ENCODE assay signal across 22 cellular contexts in the genomic region with DNA sequence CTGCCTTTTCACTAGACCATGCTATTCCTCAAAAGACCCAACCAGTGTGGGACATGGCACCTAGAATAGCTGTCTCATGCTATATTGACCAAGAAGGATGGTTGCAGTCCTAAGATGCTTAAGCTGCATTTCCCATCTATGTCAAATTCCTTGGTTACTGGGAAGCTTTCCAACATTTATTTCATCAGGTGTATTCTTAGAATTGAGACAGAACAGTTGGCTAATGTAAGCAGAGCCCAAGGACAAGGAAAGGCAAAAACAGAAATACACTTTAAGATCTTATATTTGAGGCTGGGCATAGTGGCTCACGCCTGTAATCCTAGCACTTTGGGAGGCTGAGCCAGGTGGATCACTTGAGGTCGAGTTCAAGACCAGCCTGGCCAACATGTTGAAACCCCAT. TPM values are rescaled to one million over a fixed set of nuclear protein-coding genes. Genes with fewer than 3 reads are reported as not detected.
A peak's percentile ranks its signal among the peaks of the same experiment; 100 is the strongest.
DNase-seq lines count a peak whose midpoint lies in the region; ATAC-seq and TF ChIP-seq lines count a peak whose summit lies in the region.
"Had no signal": no experiment of that assay in that cellular context is flagged by ENCODE, and none has a peak within 500 bp of the region (broad histone marks: within the 10 kb centered on the region; RNA-seq: fewer than 3 reads in every experiment).

No MANE protein-coding gene starts in this region.

- H3K27ac Mint-ChIP-seq in natural killer cell treated with Interleukin-12 subunit alpha and Interleukin-12 subunit beta and Interleukin-15 and Interleukin-18, amount 100 ng/mL, for 72 hours: peak overlapping the region; percentile 14 to 42
- H3K27ac Mint-ChIP-seq: activated naive CD8-positive, alpha-beta T cell treated with anti-CD3 and anti-CD28 coated beads, Interleukin-2, amount 50 U/mL, for 24 hours; CD4-positive, alpha-beta T cell had no signal

- no peaks in the 10 kb centered on the region for H3K27me3 ChIP-seq in PC-9 (ENCODE audit: insufficient read depth, low read depth)
- no peaks in the 10 kb centered on the region for H3K27me3 ChIP-seq in A673 (replicated peaks; ENCODE audit: insufficient read depth, low read depth, low read length, poor library complexity)
- H3K27me3 ChIP-seq: pancreas, transverse colon had no signal

- BruUV-seq in PC-9 (replicated peaks; lab: Mats Ljungman, UMichigan) (no TSS peak), A673 (replicated peaks; lab: Mats Ljungman, UMichigan) (no TSS peak)

- H3K4me3 Mint-ChIP-seq in natural killer cell treated with Interleukin-12 subunit alpha and Interleukin-12 subunit beta and Interleukin-15 and Interleukin-18, amount 100 ng/mL, for 72 hours: no peak overlapping the region
- H3K4me3 Mint-ChIP-seq: activated naive CD8-positive, alpha-beta T cell treated with anti-CD3 and anti-CD28 coated beads, Interleukin-2, amount 50 U/mL, for 24 hours; CD4-positive, alpha-beta T cell; effector memory CD8-positive, alpha-beta T cell; naive thymus-derived CD8-positive, alpha-beta T cell had no signal

- DNase-seq in AG10803 (ENCODE audit: low read depth) (peak; percentile 38), PC-9 (no peak), fibroblast of gingiva (ENCODE audit: low read depth) (peak; percentile 23), lower leg skin (ENCODE audit: low spot score in 2 of 2) (no peak), DMS153 (lab: John Stamatoyannopoulos, UW) (no peak), A673 (ENCODE audit: low spot score) (no peak)
- no peak for DNase-seq in natural killer cell treated with Interleukin-12 subunit alpha and Interleukin-12 subunit beta and Interleukin-15 and Interleukin-18, amount 100 ng/mL, for 72 hours (ENCODE audit: low spot score)
- DNase-seq: activated naive CD8-positive, alpha-beta T cell treated with anti-CD3 and anti-CD28 coated beads, Interleukin-2, amount 50 U/mL, for 24 hours; caudate nucleus; CD4-positive, alpha-beta T cell; effector memory CD8-positive, alpha-beta T cell; islet precursor cell; naive thymus-derived CD8-positive, alpha-beta T cell; NCI-H1694; NCI-H526 treated with DMSO at 0.1 percent for 48 hours; pancreas; stimulated activated CD4-positive, alpha-beta T cell treated with anti-CD3 and anti-CD28 coated beads, Interleukin-2, amount 100 ng/mL, for 24 hours; stimulated activated naive CD4-positive, alpha-beta T cell treated with Interleukin-2 at 50 U/mL for 16 hours; transverse colon had no signal

- H3K27me3 Mint-ChIP-seq in natural killer cell treated with Interleukin-12 subunit alpha and Interleukin-12 subunit beta and Interleukin-15 and Interleukin-18, amount 100 ng/mL, for 72 hours: no peaks in the 10 kb centered on the region
- H3K27me3 Mint-ChIP-seq: activated naive CD8-positive, alpha-beta T cell treated with anti-CD3 and anti-CD28 coated beads, Interleukin-2, amount 50 U/mL, for 24 hours; CD4-positive, alpha-beta T cell; effector memory CD8-positive, alpha-beta T cell; naive thymus-derived CD8-positive, alpha-beta T cell had no signal

- POLR2A ChIA-PET in PC-9 (lab: Charles Lee; ENCODE audit: unreplicated experiment) (no interaction called here), A673 (lab: Charles Lee; ENCODE audit: low non-redundant PET) (interaction anchor here (0.6 kb wide), 1 partner anchor 51 kb away, joined by 3 read pairs; no protein-coding TSS in a partner anchor)

- no peaks in the 10 kb centered on the region for H3K9me3 Mint-ChIP-seq in natural killer cell treated with Interleukin-12 subunit alpha and Interleukin-12 subunit beta and Interleukin-15 and Interleukin-18, amount 100 ng/mL, for 72 hours
- H3K9me3 Mint-ChIP-seq: activated naive CD8-positive, alpha-beta T cell treated with anti-CD3 and anti-CD28 coated beads, Interleukin-2, amount 50 U/mL, for 24 hours; CD4-positive, alpha-beta T cell; effector memory CD8-positive, alpha-beta T cell; naive thymus-derived CD8-positive, alpha-beta T cell had no signal

- no peak for ATAC-seq in natural killer cell treated with Interleukin-12 subunit alpha and Interleukin-12 subunit beta and Interleukin-15 and Interleukin-18, amount 100 ng/mL, for 72 hours
- ATAC-seq in HG03039 (IDR thresholded peaks at IDR 0.05; ENCODE audit: unreplicated experiment): no peak
- ATAC-seq: activated naive CD8-positive, alpha-beta T cell treated with anti-CD3 and anti-CD28 coated beads, Interleukin-2, amount 50 U/mL, for 24 hours; effector memory CD8-positive, alpha-beta T cell; naive thymus-derived CD8-positive, alpha-beta T cell had no signal

- TF ChIP-seq POLR2A in lower leg skin (IDR thresholded peaks at IDR 0.05): no peak

- H2AFZ ChIP-seq in PC-9: no peak overlapping the region

- no peak for TF ChIP-seq CTCF in AG10803 (conservative IDR thresholded peaks at IDR 0.05; ENCODE audit: low read length)
- TF ChIP-seq CTCF in PC-9 (conservative IDR thresholded peaks at IDR 0.05): no peak
- no peak for TF ChIP-seq CTCF in lower leg skin (IDR thresholded peaks at IDR 0.05)
- TF ChIP-seq CTCF in A673 (conservative IDR thresholded peaks at IDR 0.05; ENCODE audit: low read depth, low read length): no peak

- no peaks in the 10 kb centered on the region for H4K20me1 ChIP-seq in PC-9 (ENCODE audit: insufficient read depth)

- intact Hi-C loops in PC-9 (cut with micrococcal nuclease; ENCODE audit: unreplicated experiment) (no loop called here), lower leg skin (cut with DNase I; ENCODE audit: low total_unique reads) (no loop called here), A673 (cut with micrococcal nuclease; ENCODE audit: unreplicated experiment) (no loop called here)

- H3K4me1 Mint-ChIP-seq in natural killer cell treated with Interleukin-12 subunit alpha and Interleukin-12 subunit beta and Interleukin-15 and Interleukin-18, amount 100 ng/mL, for 72 hours (ENCODE audit: low read depth in 2 of 2): peaks cover 3 to 7% of the 10 kb centered on the region in 2 donors

- H3K79me2 ChIP-seq in PC-9 (ENCODE audit: low read depth): no peaks in the 10 kb centered on the region

- peaks cover 21% of the 10 kb centered on the region; the same call in 1 of the 2 replicates for H3F3A ChIP-seq in PC-9 (ENCODE audit: insufficient read depth, low read depth)

- H3K9me2 ChIP-seq in PC-9 (ENCODE audit: insufficient read depth): no peaks in the 10 kb centered on the region

- peaks cover 3% of the 10 kb centered on the region for H3K36me3 Mint-ChIP-seq in natural killer cell treated with Interleukin-12 subunit alpha and Interleukin-12 subunit beta and Interleukin-15 and Interleukin-18, amount 100 ng/mL, for 72 hours

- H3K4me2 ChIP-seq in PC-9: no peak overlapping the region

- H3K9me3 ChIP-seq in PC-9 (ENCODE audit: insufficient read depth, low read depth) (no peaks in the 10 kb centered on the region), A673 (ENCODE audit: low read depth, low read length, poor library complexity, severe bottlenecking) (no peaks in the 10 kb centered on the region)
- H3K9me3 ChIP-seq: pancreas, transverse colon had no signal

- 79 to 86% methylated on average over 2 of the region's 2 CpGs for WGBS in lower leg skin, 2 donors

- CTCF ChIA-PET in PC-9 (lab: Charles Lee): interaction anchor here (0.6 to 1.3 kb wide), 3 partner anchors 10 to 1151 kb away, joined by 3 read pairs; no protein-coding TSS in a partner anchor
- CTCF ChIA-PET in A673 (lab: Charles Lee): no interaction called here

- H3K4me3 ChIP-seq in AG10803 (ENCODE audit: low read length) (no peak overlapping the region), PC-9 (no peak overlapping the region), lower leg skin (ENCODE audit: low read depth, poor library complexity, severe bottlenecking) (no peak overlapping the region), A673 (ENCODE audit: low read depth, low read length, poor library complexity, severe bottlenecking) (no peak overlapping the region)
- H3K4me3 ChIP-seq: GM12878, K562, pancreas, transverse colon had no signal

- H3K36me3 ChIP-seq in PC-9 (ENCODE audit: low read depth) (0 out of 2 replicates have a peak, but pooled peaks cover 4% of the 10 kb centered on the region), A673 (ENCODE audit: insufficient read depth, low read length, poor library complexity, severe bottlenecking) (peaks cover 27% of the 10 kb centered on the region)

- H3K4me1 ChIP-seq in PC-9 (replicated peaks; ENCODE audit: insufficient read depth) (peaks cover 15% of the 10 kb centered on the region; the same call in 1 of the 2 replicates), A673 (ENCODE audit: insufficient read depth, low read length, poor library complexity, severe bottlenecking) (no peaks in the 10 kb centered on the region)
- H3K4me1 ChIP-seq: transverse colon had no signal

- H3K27ac ChIP-seq in PC-9 (peak overlapping the region; percentile 19; the same call in 1 of the 2 replicates), A673 (ENCODE audit: low read depth, low read length, poor library complexity, severe bottlenecking) (no peak overlapping the region)
- H3K27ac ChIP-seq: pancreas, transverse colon had no signal

RNA-seq across cellular contexts. Expression of a gene that starts 24.7 kb away (rescaled TPM):
- total RNA-seq in PC-9 (2021): 8.6 and 10.2 TPM in 2 replicates
- total RNA-seq in natural killer cell treated with Interleukin-12 subunit alpha and Interleukin-12 subunit beta and Interleukin-15 and Interleukin-18, amount 100 ng/mL, for 72 hours: 1 to 10 TPM; 4.3 to 8.0 TPM
- total RNA-seq in lower leg skin: 1 to 10 TPM; 3.5 to 6.8 (median 5.2) TPM
- total RNA-seq in A673 (2021): 32.1 and 35.6 TPM in 2 replicates

RNA-seq across cellular contexts. Expression of a gene that starts 30.0 kb away (rescaled TPM):
- total RNA-seq in PC-9 (2021) (131 and 148 TPM in 2 replicates), lower leg skin (10 to 100 TPM; 39.9 to 52.6 (median 47.4) TPM), A673 (2021) (111 and 123 TPM in 2 replicates)
- total RNA-seq in natural killer cell treated with Interleukin-12 subunit alpha and Interleukin-12 subunit beta and Interleukin-15 and Interleukin-18, amount 100 ng/mL, for 72 hours: 10 to 100 TPM; 73.5 to 76.6 TPM

RNA-seq across cellular contexts. Expression of a gene that starts 44.4 kb away (rescaled TPM):
- 9.8 and 13.0 TPM in 2 replicates for total RNA-seq in PC-9 (2021)
- 10 to 100 TPM; 30.1 to 37.4 TPM for total RNA-seq in natural killer cell treated with Interleukin-12 subunit alpha and Interleukin-12 subunit beta and Interleukin-15 and Interleukin-18, amount 100 ng/mL, for 72 hours
- total RNA-seq in lower leg skin: 10 to 100 TPM; 22.1 to 31.4 (median 29.2) TPM
- 25.7 TPM in 2 replicates for total RNA-seq in A673 (2021)

RNA-seq across cellular contexts. Expression of a gene that starts 51.1 kb away (rescaled TPM):
- 73.2 and 97.0 TPM in 2 replicates for total RNA-seq in PC-9 (2021)
- total RNA-seq in natural killer cell treated with Interleukin-12 subunit alpha and Interleukin-12 subunit beta and Interleukin-15 and Interleukin-18, amount 100 ng/mL, for 72 hours: 10 to 100 TPM; 47.0 to 57.3 TPM
- 10 to 100 TPM; 34.5 to 72.3 (median 49.1) TPM for total RNA-seq in lower leg skin
- 95.3 and 107 TPM in 2 replicates for total RNA-seq in A673 (2021)

RNA-seq across cellular contexts. Expression of a gene that starts 57.3 kb away (rescaled TPM):
- total RNA-seq in PC-9 (2021) (not detected in 2 replicates), lower leg skin (100 to 1,000 TPM in 2 of 4 donors, 10 to 100 TPM in 2; 70.4 to 106 (median 87.6) TPM), A673 (2021) (not detected in 2 replicates)
- not detected for total RNA-seq in natural killer cell treated with Interleukin-12 subunit alpha and Interleukin-12 subunit beta and Interleukin-15 and Interleukin-18, amount 100 ng/mL, for 72 hours
- total RNA-seq: CD4-positive, alpha-beta T cell; GM12878; naive thymus-derived CD8-positive, alpha-beta T cell had no signal

Comparison
In these comparisons a context has a peak if more than half of its experiments do, and no peak if none do; other contexts are left out.
1. DNase-seq: peak in AG10803 (single experiment) and fibroblast of gingiva (single experiment); none in PC-9 (0 of 2), natural killer cell treated with Interleukin-12 subunit alpha and Interleukin-12 subunit beta and Interleukin-15 and Interleukin-18, amount 100 ng/mL, for 72 hours (single experiment), lower leg skin (0 of 2), DMS153 (single experiment) and A673 (single experiment).